Comparison of ENCODE assay signal across 12 cellular contexts in the genomic region with DNA sequence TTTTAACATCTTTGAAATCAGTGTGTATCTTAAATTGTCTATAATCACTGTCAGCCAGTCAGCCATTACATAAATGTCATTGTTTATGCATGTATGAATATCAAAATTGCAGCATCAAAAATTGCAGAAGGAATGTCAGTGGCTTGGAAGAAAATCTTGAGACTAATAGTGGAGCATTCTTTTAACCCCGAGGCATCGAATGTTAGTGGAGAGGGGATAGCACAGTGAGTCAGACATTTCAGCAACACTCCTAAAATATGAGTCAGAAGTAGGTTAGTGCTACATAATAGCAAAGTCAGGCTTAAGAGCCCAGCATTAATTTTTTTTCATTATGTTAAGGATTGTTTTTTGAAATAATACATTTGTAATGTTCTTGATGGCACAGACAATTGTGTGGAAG. TPM values are rescaled to one million over a fixed set of nuclear protein-coding genes. Genes with fewer than 3 reads are reported as not detected.
A peak's percentile ranks its signal among the peaks of the same experiment; 100 is the strongest.
DNase-seq lines count a peak whose midpoint lies in the region; ATAC-seq and FAIRE-seq lines count a peak whose summit lies in the region.
"Had no signal": no experiment of that assay in that cellular context is flagged by ENCODE, and none has a peak within 500 bp of the region (broad histone marks: within the 10 kb centered on the region; RNA-seq: fewer than 3 reads in every experiment).

No MANE protein-coding gene starts in this region.

- peak; percentile 97 for FAIRE-seq in RCC 7860 (lab: Jason Lieb, UNC)

- DNase-seq in GM03348 (ENCODE audit: low spot score), result peak; percentile 89
- peak; percentile 85 for DNase-seq in RCC 7860 (ENCODE audit: low spot score)
- peak; percentile 1 for DNase-seq in putamen (ENCODE audit: low spot score)
- no peak for DNase-seq in NCI-H1436 treated with DMSO at 0.1 percent for 48 hours (lab: John Stamatoyannopoulos, UW)
- no peak for DNase-seq in COLO668 (lab: John Stamatoyannopoulos, UW; ENCODE audit: unreplicated experiment)
- no peak for DNase-seq in activated CD4-positive, alpha-beta T cell treated with anti-CD3 and anti-CD28 coated beads, Interleukin-2, amount 50 U/mL, for 1 hour
- DNase-seq: activated CD4-positive, alpha-beta T cell treated with anti-CD3 and anti-CD28 coated beads, Interleukin-2, amount 10 ng/mL, durations not matched to agents 7 days and 5 days; activated naive CD8-positive, alpha-beta T cell treated with anti-CD3 and anti-CD28 coated beads, Interleukin-2, amount 50 U/mL, for 24 hours; NCI-H1048 had no signal

- peak; percentile 89 for ATAC-seq in esophagus mucosa
- no peak for ATAC-seq in HG03095 (IDR thresholded peaks at IDR 0.05; ENCODE audit: unreplicated experiment)
- ATAC-seq: activated naive CD8-positive, alpha-beta T cell treated with anti-CD3 and anti-CD28 coated beads, Interleukin-2, amount 50 U/mL, for 24 hours; natural killer cell treated with Interleukin-12 subunit alpha and Interleukin-12 subunit beta and Interleukin-15 and Interleukin-18, amount 100 ng/mL, for 72 hours had no signal

RNA-seq across cellular contexts. Expression of gene SNRPE, which starts 45.5 kb away (rescaled TPM):
- 67.4 TPM for total RNA-seq in esophagus mucosa

Comparison
In these comparisons a context has a peak if more than half of its experiments do, and no peak if none do; other contexts are left out.
1. DNase-seq: peak in GM03348 (single experiment), RCC 7860 (single experiment) and putamen (single experiment); none in NCI-H1436 treated with DMSO at 0.1 percent for 48 hours (single experiment), COLO668 (single experiment) and activated CD4-positive, alpha-beta T cell treated with anti-CD3 and anti-CD28 coated beads, Interleukin-2, amount 50 U/mL, for 1 hour (single experiment).